In the genomic region with DNA sequence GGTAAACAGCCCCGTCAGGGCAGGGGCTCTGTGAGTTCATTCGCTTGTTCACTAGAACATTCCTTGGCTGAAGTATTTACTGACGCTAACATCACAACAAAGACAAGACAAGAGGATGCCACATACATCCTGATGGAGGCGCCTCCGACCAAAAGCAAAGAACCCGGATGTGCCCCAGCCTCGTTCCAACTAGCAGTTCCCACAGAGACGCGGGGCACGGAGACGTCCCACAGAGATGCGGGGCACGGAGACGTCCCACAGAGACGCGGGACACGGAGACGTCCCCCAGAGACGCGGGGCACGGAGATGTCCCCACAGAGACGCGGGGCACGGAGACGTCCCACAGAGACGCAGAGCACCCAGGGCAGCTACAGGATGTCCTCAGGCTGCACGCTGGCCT, we compare ENCODE assay signal across 24 cellular contexts. TPM values are rescaled to one million over a fixed set of nuclear protein-coding genes. Genes with fewer than 3 reads are reported as not detected.
DNase-seq lines count a peak whose midpoint lies in the region; ATAC-seq, FAIRE-seq and TF ChIP-seq lines count a peak whose summit lies in the region.
"Had no signal": no experiment of that assay in that cellular context is flagged by ENCODE, and none has a peak within 500 bp of the region (broad histone marks: within the 10 kb centered on the region; RNA-seq: fewer than 3 reads in every experiment).

No MANE protein-coding gene starts in this region.

- H3K4me1 Mint-ChIP-seq in H9 (peaks cover 0 to 15% of the 10 kb centered on the region in 2 experiments; a peak in 2 of 4 replicates), T-cell (peaks cover 0 to 5% (median 2%) of the 10 kb centered on the region in 3 donors)
- H3K4me1 Mint-ChIP-seq: CD8-positive, alpha-beta memory T cell; IgD-negative memory B cell had no signal

- H3K36me3 ChIP-seq in H1 (ENCODE audit: control insufficient read depth in 2 of 4, insufficient read depth in 4 of 4, low read length in 3 of 4), result no peaks in the 10 kb centered on the region
- no peaks in the 10 kb centered on the region for H3K36me3 ChIP-seq in mesendoderm (ENCODE audit: control insufficient read depth, insufficient read depth, low read length)
- H3K36me3 ChIP-seq: BLaER1 treated with 17β-estradiol and CSF1 and Interleukin-3, amounts not matched to agents 10 nM and 100 nM had no signal

- no peak overlapping the region for H2BK12ac ChIP-seq in H9 (ENCODE audit: insufficient read length, low read depth, low read length)
- H2BK12ac ChIP-seq in H1 (ENCODE audit: low read depth, low read length), result no peak overlapping the region

- H4K91ac ChIP-seq in H9 (ENCODE audit: insufficient read length, low read depth, low read length) (no peak overlapping the region), H1 (replicated peaks; ENCODE audit: insufficient read length, low read length) (no peak overlapping the region)

- no CpG with 5 or more reads among the region's 27 CpGs for WGBS in H9 (ENCODE audit: extremely low coverage, insufficient read length, low lambda C conversion rate)
- WGBS in H1 (ENCODE audit: extremely low coverage in 1 of 2, insufficient coverage in 1 of 2, insufficient read length in 1 of 2, insufficient replicate concordance in 2 of 2, low coverage in 1 of 2, low lambda C conversion rate in 2 of 2, missing lambda C conversion rate in 1 of 2), 2 experiments, result 83% methylated on average over 22 of the region's 27 CpGs; no CpG with 5 or more reads in 1 of the 2 experiments
- WGBS in mesendoderm (ENCODE audit: extremely low coverage, insufficient coverage, low lambda C conversion rate), result no CpG with 5 or more reads among the region's 27 CpGs

- H4K5ac ChIP-seq in H9 (ENCODE audit: insufficient read length, low read depth, low read length) (no peak overlapping the region), H1 (ENCODE audit: insufficient read length, low read depth, low read length) (no peak overlapping the region), mesendoderm (ENCODE audit: low read length) (no peak overlapping the region)

- H3K4me3 ChIP-seq in H1 (ENCODE audit: extremely low read depth in 1 of 4, insufficient read depth in 2 of 4, low read depth in 3 of 4, low read length in 4 of 4) (no peak overlapping the region), mesendoderm (ENCODE audit: low read length) (no peak overlapping the region)
- H3K4me3 ChIP-seq: BLaER1 treated with 17β-estradiol and CSF1 and Interleukin-3, amounts not matched to agents 10 nM and 100 nM had no signal

- no peak overlapping the region for H2BK5ac ChIP-seq in H9 (ENCODE audit: insufficient read length, low read length)
- no peak overlapping the region for H2BK5ac ChIP-seq in H1 (ENCODE audit: low read depth, low read length)
- no peak overlapping the region for H2BK5ac ChIP-seq in mesendoderm (ENCODE audit: low read length)

- H3K56ac ChIP-seq in H9 (ENCODE audit: insufficient read length, low read depth, low read length) (no peak overlapping the region), H1 (replicated peaks; ENCODE audit: insufficient read length, low read depth, low read length) (no peak overlapping the region), mesendoderm (ENCODE audit: low read length) (no peak overlapping the region)

- H3K9me3 ChIP-seq in H9 (ENCODE audit: control insufficient read depth, low read depth, low read length) (no peaks in the 10 kb centered on the region), H1 (ENCODE audit: insufficient read depth in 2 of 2, low read depth in 1 of 2, low read length in 1 of 2) (no peaks in the 10 kb centered on the region)
- H3K9me3 ChIP-seq: BLaER1 treated with 17β-estradiol and CSF1 and Interleukin-3, amounts not matched to agents 10 nM and 100 nM; SK-N-SH had no signal

- H3K4me2 ChIP-seq in H9 (ENCODE audit: insufficient read depth, insufficient read length, low read length), result no peak overlapping the region
- no peak overlapping the region for H3K4me2 ChIP-seq in H1 (ENCODE audit: insufficient read depth in 1 of 2, low read depth in 2 of 2, low read length in 2 of 2)
- H3K4me2 ChIP-seq in mesendoderm (ENCODE audit: low read length), result no peak overlapping the region
- H3K4me2 ChIP-seq: BLaER1 treated with 17β-estradiol and CSF1 and Interleukin-3, amounts not matched to agents 10 nM and 100 nM; SK-N-SH had no signal

- no peak overlapping the region for H2BK15ac ChIP-seq in H9 (ENCODE audit: low read depth, low read length)
- H2BK15ac ChIP-seq in H1 (ENCODE audit: low read length), result no peak overlapping the region
- H2BK15ac ChIP-seq in mesendoderm (replicated peaks; ENCODE audit: low read depth), result no peak overlapping the region

- H3K9ac ChIP-seq in H9 (ENCODE audit: extremely low read depth, insufficient read length, low read length) (no peak overlapping the region), H1 (replicated peaks in 1 of 4; ENCODE audit: extremely low read depth in 1 of 4, low read depth in 3 of 4, low read length in 3 of 4) (no peak overlapping the region), mesendoderm (ENCODE audit: low read length) (no peak overlapping the region)
- H3K9ac ChIP-seq: BLaER1 treated with 17β-estradiol and CSF1 and Interleukin-3, amounts not matched to agents 10 nM and 100 nM; SK-N-SH had no signal

- H3K14ac ChIP-seq in H9 (ENCODE audit: insufficient read depth, low read length), result no peak overlapping the region
- H3K14ac ChIP-seq in H1 (ENCODE audit: insufficient read length), result no peak overlapping the region

- H4K20me1 ChIP-seq in H9 (ENCODE audit: control insufficient read depth, insufficient read depth, insufficient read length) (no peaks in the 10 kb centered on the region), H1 (replicated peaks in 1 of 2; ENCODE audit: control insufficient read depth in 1 of 2, insufficient read depth in 2 of 2, low read length in 2 of 2) (no peaks in the 10 kb centered on the region)

- H3K23me2 ChIP-seq in H9 (ENCODE audit: insufficient read length, low read depth, low read length, poor library complexity, severe bottlenecking) (no peaks in the 10 kb centered on the region), H1 (ENCODE audit: low read depth, low read length) (no peaks in the 10 kb centered on the region)

- H3K18ac ChIP-seq in H9 (ENCODE audit: insufficient read length, low read depth, low read length), result no peak overlapping the region
- no peak overlapping the region for H3K18ac ChIP-seq in H1 (ENCODE audit: extremely low read depth, low read length)
- H3K18ac ChIP-seq in mesendoderm (ENCODE audit: low read length), result no peak overlapping the region

- H3K9me3 Mint-ChIP-seq in H9 (no peaks in the 10 kb centered on the region), T-cell (no peaks in the 10 kb centered on the region)
- H3K9me3 Mint-ChIP-seq: IgD-negative memory B cell had no signal

- ATAC-seq in omental fat pad (ENCODE audit: low FRiP score), result no peak
- no peak for ATAC-seq in GM18870 (IDR thresholded peaks at IDR 0.05; ENCODE audit: unreplicated experiment)
- no peak for ATAC-seq in T-cell (replicated peaks in 1 of 4)

- H3K4ac ChIP-seq in H9 (ENCODE audit: low read depth, low read length) (no peak overlapping the region), H1 (replicated peaks; ENCODE audit: insufficient read length, low read depth, low read length) (no peak overlapping the region), mesendoderm (ENCODE audit: low read depth, low read length) (no peak overlapping the region)

- no peaks in the 10 kb centered on the region for H3K79me1 ChIP-seq in H9 (ENCODE audit: insufficient read depth, low read depth, low read length, poor library complexity, severe bottlenecking)
- no peaks in the 10 kb centered on the region for H3K79me1 ChIP-seq in H1 (ENCODE audit: low read depth, low read length)
- H3K79me1 ChIP-seq in mesendoderm (ENCODE audit: low read length), result no peaks in the 10 kb centered on the region

- no peaks in the 10 kb centered on the region for H3K36me3 Mint-ChIP-seq in H9 (ENCODE audit: insufficient read depth in 1 of 3, low read depth in 3 of 3)
- no peaks in the 10 kb centered on the region for H3K36me3 Mint-ChIP-seq in T-cell
- H3K36me3 Mint-ChIP-seq: CD8-positive, alpha-beta memory T cell; IgD-negative memory B cell had no signal

- no peak for TF ChIP-seq EP300 in H1 (IDR thresholded peaks at IDR 0.05; ENCODE audit: borderline replicate concordance in 1 of 2, low read depth in 2 of 2, low read length in 2 of 2)

- no peak for TF ChIP-seq POLR2A in H1 (IDR thresholded peaks at IDR 0.05; ENCODE audit: control extremely low read depth in 1 of 2, low read depth in 2 of 2, low read length in 2 of 2)

- no peaks in the 10 kb centered on the region for H3K79me2 ChIP-seq in H9 (ENCODE audit: insufficient read depth, low read length)
- H3K79me2 ChIP-seq in H1 (ENCODE audit: control insufficient read depth in 1 of 2, insufficient read depth in 2 of 2, low read length in 2 of 2), result no peaks in the 10 kb centered on the region
- no peaks in the 10 kb centered on the region for H3K79me2 ChIP-seq in mesendoderm (ENCODE audit: control insufficient read depth, insufficient read depth, low read length)

- POLR2A ChIA-PET in H1 (lab: Charles Lee; ENCODE audit: partially characterized antibody), result no interaction called here
- POLR2A ChIA-PET in T-cell (lab: Charles Lee), result no interaction called here

- peak; percentile 25; the same call in 1 of the 3 replicates for TF ChIP-seq CTCF in H9 (conservative IDR thresholded peaks at IDR 0.05)
- TF ChIP-seq CTCF in H1 (IDR thresholded peaks at IDR 0.05; ENCODE audit: control extremely low read depth in 1 of 3, insufficient read depth in 1 of 3, low read depth in 1 of 3, low read length in 3 of 3), result peak in 1 of 3 experiments; percentile 11; a peak in 1 of 4 replicates
- TF ChIP-seq CTCF in omental fat pad (IDR thresholded peaks at IDR 0.05), result no peak

- DNase-seq in ELF-1 (ENCODE audit: low read depth, low spot score) (peak; percentile 46), H9 (no peak), H1 (ENCODE audit: low read depth in 1 of 2, low spot score in 2 of 2) (no peak), mesendoderm (peak; percentile 43), omental fat pad (ENCODE audit: low spot score) (no peak), T-cell (no peak)
- no peak for DNase-seq in activated CD4-positive, alpha-beta T cell treated with anti-CD3 and anti-CD28 coated beads, Interleukin-2, amount 50 U/mL, for 48 hours
- DNase-seq: Kasumi-1, MM.1S, NCI-H1105 treated with DMSO at 0.1 percent for 48 hours, NCI-H1694 treated with DMSO at 0.1 percent for 48 hours, NCI-H2107, NCI-H510A treated with DMSO at 0.1 percent for 48 hours, NCI-H774, SHP77 treated with DMSO at 0.1 percent for 48 hours had no signal

- no peak overlapping the region for H3K23ac ChIP-seq in H9 (ENCODE audit: insufficient read length, low read depth, low read length)
- no peak overlapping the region for H3K23ac ChIP-seq in H1 (ENCODE audit: insufficient read length)
- H3K23ac ChIP-seq in mesendoderm (ENCODE audit: low read length), result no peak overlapping the region

- H4K8ac ChIP-seq in H9 (replicated peaks; ENCODE audit: insufficient read length, low read depth, low read length) (no peak overlapping the region), H1 (ENCODE audit: extremely low read depth, insufficient read depth, low read length) (no peak overlapping the region), mesendoderm (ENCODE audit: low read depth, low read length) (no peak overlapping the region)

- H2AFZ ChIP-seq in H9 (ENCODE audit: low read length) (no peak overlapping the region), H1 (ENCODE audit: low read length) (no peak overlapping the region)

- H3K27ac ChIP-seq in H9 (ENCODE audit: insufficient read length, low read depth, low read length), result no peak overlapping the region
- H3K27ac ChIP-seq in H1 (ENCODE audit: low read depth, low read length), result no peak overlapping the region
- H3K27ac ChIP-seq in mesendoderm (ENCODE audit: low read depth, low read length), result no peak overlapping the region
- H3K27ac ChIP-seq: BLaER1 treated with 17β-estradiol and CSF1 and Interleukin-3, amounts not matched to agents 10 nM and 100 nM had no signal

- H2BK20ac ChIP-seq in H9 (ENCODE audit: low read depth, low read length, poor library complexity, severe bottlenecking) (no peak overlapping the region), H1 (ENCODE audit: low read length) (no peak overlapping the region)

- H3K4me3 Mint-ChIP-seq in H9 (no peak overlapping the region), T-cell (no peak overlapping the region)
- H3K4me3 Mint-ChIP-seq: CD8-positive, alpha-beta memory T cell; IgD-negative memory B cell had no signal

- no peaks in the 10 kb centered on the region for H3K27me3 ChIP-seq in H9 (ENCODE audit: insufficient read depth, low read length)
- no peaks in the 10 kb centered on the region for H3K27me3 ChIP-seq in H1 (replicated peaks in 1 of 4; ENCODE audit: control insufficient read depth in 3 of 4, extremely low read depth in 1 of 4, insufficient read depth in 3 of 4, low read length in 3 of 4)
- no peaks in the 10 kb centered on the region for H3K27me3 ChIP-seq in mesendoderm (ENCODE audit: insufficient read depth, low read length, poor library complexity)

- H2AK5ac ChIP-seq in H9 (ENCODE audit: insufficient read length, low read length), result no peak overlapping the region
- no peak overlapping the region for H2AK5ac ChIP-seq in H1 (ENCODE audit: low read depth, low read length)
- no peak overlapping the region for H2AK5ac ChIP-seq in mesendoderm (ENCODE audit: low read length)

- H3T11ph ChIP-seq in H9 (ENCODE audit: low read length), result no peak overlapping the region

- CTCF ChIA-PET in H1 (lab: Charles Lee; ENCODE audit: partially characterized antibody), result interaction anchor here (2.4 kb wide), 1 partner anchor 166 kb away, joined by 5 read pairs; no protein-coding TSS in a partner anchor
- CTCF ChIA-PET in T-cell (lab: Charles Lee), result no interaction called here

- peak; percentile 31 to 47 for TF ChIP-seq RAD21 in H1 (IDR thresholded peaks at IDR 0.05 in 1 of 2, conservative IDR thresholded peaks at IDR 0.05 in 1 of 2; ENCODE audit: low read depth in 2 of 2, low read length in 2 of 2)

- H2BK120ac ChIP-seq in H9 (ENCODE audit: low read depth, low read length, poor library complexity, severe bottlenecking), result no peak overlapping the region
- no peak overlapping the region for H2BK120ac ChIP-seq in H1 (replicated peaks; ENCODE audit: low read depth, low read length)
- no peak overlapping the region for H2BK120ac ChIP-seq in mesendoderm (ENCODE audit: low read depth, low read length)

- no peak for FAIRE-seq in H1 (lab: Jason Lieb, UNC)
- FAIRE-seq: GM12892, GM18507, H54 had no signal

- H3K27ac Mint-ChIP-seq in H9, result peak overlapping the region in 1 of 3 experiments; percentile 10; a peak in 1 of 7 replicates
- H3K27ac Mint-ChIP-seq in T-cell, result no peak overlapping the region
- H3K27ac Mint-ChIP-seq: IgD-negative memory B cell had no signal

- H3K27me3 Mint-ChIP-seq in H9 (ENCODE audit: low read depth) (peaks cover 10% of the 10 kb centered on the region), T-cell (peaks cover 8 to 19% of the 10 kb centered on the region in 2 donors)

- H3K4me1 ChIP-seq in H9 (ENCODE audit: insufficient read depth, low read length) (no peaks in the 10 kb centered on the region), H1 (replicated peaks in 1 of 4; ENCODE audit: control insufficient read depth in 3 of 4, insufficient read depth in 4 of 4, low read length in 3 of 4) (peaks cover 0 to under 1% (median 0%) of the 10 kb centered on the region in 4 experiments; a peak in 2 of 7 replicates), mesendoderm (ENCODE audit: control insufficient read depth, low read depth, low read length) (no peaks in the 10 kb centered on the region)

RNA-seq across cellular contexts. Expression of a gene that starts 35.4 kb away (rescaled TPM):
- total RNA-seq in H9 (2021) (2.9 and 3.1 TPM in 2 replicates), omental fat pad (under 1 TPM in 2 of 4 donors, not detected in 2; 0.24 to 0.37 TPM), T-cell (not detected)
- 3.1 and 4.8 TPM in 2 replicates for total RNA-seq in H1 (2021; fragmentation: NEBNext Ultra II Directional; extraction: Animal tissue kit (Norgen Biotek cat#: 25700))
- polyA plus RNA-seq in H1 (2011; rRNA removed), result 2.2 and 2.6 TPM in 2 replicates
- polyA plus RNA-seq in H1 (2011; cell fraction: cytosol; rRNA removed), result 2.7 TPM
- 8.9 TPM for polyA plus RNA-seq in H1 (2011; cell fraction: nucleus; rRNA removed)
- polyA plus RNA-seq in H1 (2012, experiment 1 of 2), result 2.5 to 4.7 TPM (median 3.4 TPM) in 4 replicates
- polyA plus RNA-seq in H1 (2012, experiment 2 of 2), result 2.7 TPM
- 2.8 TPM for polyA plus RNA-seq in H1 (2013, experiment 1 of 2)
- polyA plus RNA-seq in H1 (2013, experiment 2 of 2), result 2.5 TPM
- polyA minus RNA-seq in H1 (2011; rRNA and poly(A)+ RNA removed), result 3.9 TPM in 2 replicates
- 0.29 TPM for polyA minus RNA-seq in H1 (2011; cell fraction: cytosol; rRNA and poly(A)+ RNA removed)
- polyA minus RNA-seq in H1 (2011; cell fraction: nucleus; rRNA and poly(A)+ RNA removed), result 5.8 TPM
- polyA plus RNA-seq in mesendoderm (2013, experiment 1 of 2), result 1.6 TPM
- 1.2 TPM for polyA plus RNA-seq in mesendoderm (2013, experiment 2 of 2)
- total RNA-seq: OCI-LY7 had no signal
- polyA plus RNA-seq: CD8-positive, alpha-beta memory T cell; IgD-negative memory B cell had no signal

Comparison
In these comparisons a context has a peak if more than half of its experiments do, and no peak if none do; other contexts are left out.
1. DNase-seq: peak in ELF-1 (single experiment) and mesendoderm (single experiment); none in H9 (single experiment), H1 (0 of 2), omental fat pad (single experiment), activated CD4-positive, alpha-beta T cell treated with anti-CD3 and anti-CD28 coated beads, Interleukin-2, amount 50 U/mL, for 48 hours (0 of 2) and T-cell (0 of 34).